Comparison of ENCODE assay signal across 11 cellular contexts in the genomic region with DNA sequence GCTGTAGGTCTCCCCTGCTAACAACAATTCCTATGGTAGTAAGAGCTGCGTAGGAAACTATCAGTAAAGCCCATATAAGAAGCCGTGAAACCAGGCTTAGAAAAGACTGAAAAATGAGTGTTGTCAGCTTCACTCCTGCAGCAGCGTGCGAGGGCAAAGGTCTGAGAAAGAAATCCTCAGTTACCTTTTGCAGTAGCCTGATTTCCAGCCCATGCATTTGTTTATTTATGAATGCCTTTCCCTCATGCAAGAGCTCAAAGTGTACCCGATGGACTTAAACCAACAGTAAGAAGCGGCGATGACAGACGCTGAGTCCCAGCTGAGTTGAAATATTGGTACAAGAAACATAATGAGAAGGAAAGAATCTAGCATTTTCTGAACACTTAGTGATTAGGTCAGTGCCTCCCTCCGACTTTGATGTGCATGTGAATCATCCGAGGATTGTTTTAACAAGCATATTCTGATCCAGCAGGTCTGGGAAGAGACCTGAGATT. TPM values are rescaled to one million over a fixed set of nuclear protein-coding genes. Genes with fewer than 3 reads are reported as not detected.
DNase-seq lines count a peak whose midpoint lies in the region; ATAC-seq, FAIRE-seq and TF ChIP-seq lines count a peak whose summit lies in the region.
"Had no signal": no experiment of that assay in that cellular context is flagged by ENCODE, and none has a peak within 500 bp of the region (broad histone marks: within the 10 kb centered on the region; RNA-seq: fewer than 3 reads in every experiment).

No MANE protein-coding gene starts in this region.

- no peak overlapping the region for H3K4me3 ChIP-seq in right cardiac atrium (ENCODE audit: low read length)
- H3K4me3 ChIP-seq in right atrium auricular region = no peak overlapping the region
- peak overlapping the region; percentile 15 for H3K4me3 ChIP-seq in brain microvascular endothelial cell (ENCODE audit: low read depth, low read length)
- peak overlapping the region; percentile 23 to 51 (median 47); a peak in 4 of 6 replicates for H3K4me3 ChIP-seq in HepG2 (replicated peaks in 1 of 3; ENCODE audit: insufficient read depth in 1 of 3, low read depth in 2 of 3, low read length in 3 of 3)

- peak; percentile 34 to 44 for ATAC-seq in right cardiac atrium
- ATAC-seq in HepG2 = peak; percentile 98
- no peak for ATAC-seq in HG03342 (IDR thresholded peaks at IDR 0.05; ENCODE audit: unreplicated experiment)
- ATAC-seq in HG02642 (IDR thresholded peaks at IDR 0.05; ENCODE audit: poor library complexity, unreplicated experiment) = no peak
- ATAC-seq: activated CD8-positive, alpha-beta T cell treated with anti-CD3 and anti-CD28 coated beads, Interleukin-2, amount 10 ng/mL, durations not matched to agents 7 days and 5 days had no signal

- intact Hi-C loops in right cardiac atrium (cut with DNase I) = no loop called here
- intact Hi-C loops in HepG2 (cut with micrococcal nuclease; ENCODE audit: unreplicated experiment) = loop anchor here (1.0 to 2.0 kb wide), 2 partner anchors 16 to 30 kb away; a partner anchor contains a TSS

- peak overlapping the region; percentile 81 for H3K4me2 ChIP-seq in HepG2 (ENCODE audit: low read depth, low read length)
- H3K4me2 ChIP-seq: KMS-11 had no signal

- DNase-seq in right cardiac atrium = peak in 2 of 3 donors; percentile 23 to 73
- DNase-seq in right atrium auricular region (ENCODE audit: low spot score) = no peak
- DNase-seq in brain microvascular endothelial cell = peak; percentile 27
- DNase-seq in HepG2 (ENCODE audit: low spot score) = peak; percentile 98
- DNase-seq in ecto neural progenitor cell (ENCODE audit: low spot score) = no peak
- no peak for DNase-seq in SHP77 treated with DMSO at 0.1 percent for 48 hours (lab: John Stamatoyannopoulos, UW)
- DNase-seq: activated CD8-positive, alpha-beta T cell treated with anti-CD3 and anti-CD28 coated beads, Interleukin-2, amount 10 ng/mL, durations not matched to agents 7 days and 5 days; mesendoderm had no signal

- H3K27ac ChIP-seq in right cardiac atrium (ENCODE audit: low read length) = no peak overlapping the region
- no peak overlapping the region for H3K27ac ChIP-seq in right atrium auricular region
- no peak overlapping the region for H3K27ac ChIP-seq in brain microvascular endothelial cell
- peak overlapping the region; percentile 89 for H3K27ac ChIP-seq in HepG2 (ENCODE audit: extremely low read length, insufficient read depth, low read length)
- H3K27ac ChIP-seq: KMS-11 had no signal

- in situ Hi-C loops in brain microvascular endothelial cell (cut with HindIII; ENCODE audit: low pct_ligation_motif_present, low sequenced_read_pairs) (no loop called here), HepG2 (cut with HindIII; ENCODE audit: extremely low pct_ligation_motif_present, low pct_unique_long_range_greater_than_20kb) (no loop called here)

- FAIRE-seq in HepG2 (lab: Jason Lieb, UNC) = peak; percentile 97

- H3K4me1 ChIP-seq in right cardiac atrium (ENCODE audit: control insufficient read depth, insufficient read depth, low read length) (no peaks in the 10 kb centered on the region), right atrium auricular region (peaks cover 0 to 7% of the 10 kb centered on the region in 2 donors), HepG2 (ENCODE audit: insufficient read depth, low read length) (peaks cover 76% of the 10 kb centered on the region)

- no peaks in the 10 kb centered on the region for H4K20me1 ChIP-seq in HepG2 (ENCODE audit: insufficient read depth, low read length)

- H3K36me3 ChIP-seq in right atrium auricular region (no peaks in the 10 kb centered on the region), brain microvascular endothelial cell (replicated peaks) (no peaks in the 10 kb centered on the region), HepG2 (replicated peaks in 1 of 2; ENCODE audit: control insufficient read depth in 1 of 2, insufficient read depth in 2 of 2, low read length in 2 of 2) (no peaks in the 10 kb centered on the region)

- TF ChIP-seq CTCF in right atrium auricular region (IDR thresholded peaks at IDR 0.05) (no peak), brain microvascular endothelial cell (IDR thresholded peaks at IDR 0.05; ENCODE audit: low read depth, low read length, missing control alignments) (no peak), HepG2 (CRISPR knock-in tag; IDR thresholded peaks at IDR 0.05) (no peak)

- CTCF ChIA-PET in HepG2 (lab: Yijun Ruan, JAX; ENCODE audit: low intra/inter-chr PET ratio, low total read pairs) = no interaction called here

- H3K79me2 ChIP-seq in HepG2 (ENCODE audit: insufficient read depth, low read length) = no peaks in the 10 kb centered on the region

- H3K9ac ChIP-seq in HepG2 (ENCODE audit: insufficient read depth, low read depth, low read length) = peak overlapping the region; percentile 70
- H3K9ac ChIP-seq: KMS-11 had no signal

- BruUV-seq in HepG2 (replicated peaks; lab: Mats Ljungman, UMichigan) = no TSS peak

- H2AFZ ChIP-seq in HepG2 (ENCODE audit: low read length) = peak overlapping the region; percentile 51

- H3K27me3 ChIP-seq in right cardiac atrium (ENCODE audit: control insufficient read depth, insufficient read depth) = no peaks in the 10 kb centered on the region
- no peaks in the 10 kb centered on the region for H3K27me3 ChIP-seq in right atrium auricular region
- H3K27me3 ChIP-seq in brain microvascular endothelial cell (replicated peaks) = no peaks in the 10 kb centered on the region
- no peaks in the 10 kb centered on the region; a peak in 1 of 5 replicates for H3K27me3 ChIP-seq in HepG2 (ENCODE audit: control insufficient read depth in 1 of 2, insufficient read depth in 2 of 2, low read length in 2 of 2)

- TF ChIP-seq RAD21 in HepG2 (CRISPR knock-in tag; IDR thresholded peaks at IDR 0.05) = no peak

- TF ChIP-seq EP300 in HepG2 (IDR thresholded peaks at IDR 0.05; ENCODE audit: low read depth in 2 of 2, low read length in 2 of 2) = peak; percentile 66 to 78; a peak in 3 of 4 replicates
- peak; percentile 65; the same call in 1 of the 2 replicates for TF ChIP-seq EP300 in HepG2 (CRISPR knock-in tag; IDR thresholded peaks at IDR 0.05; ENCODE audit: borderline replicate concordance)

- POLR2A ChIA-PET in HepG2 (lab: Yijun Ruan, JAX) = interaction anchor here (0.7 to 2.1 kb wide), 10 partner anchors 10 to 103 kb away, joined by 3 to 34 read pairs (median 4); a partner anchor contains a TSS

- H3K9me3 ChIP-seq in right cardiac atrium (ENCODE audit: control insufficient read depth, low read length) (no peaks in the 10 kb centered on the region), right atrium auricular region (no peaks in the 10 kb centered on the region), HepG2 (ENCODE audit: low read length) (no peaks in the 10 kb centered on the region)

- WGBS in right cardiac atrium = 35% methylated on average over 10 of the region's 10 CpGs
- under 1% methylated on average over 10 of the region's 10 CpGs for WGBS in HepG2 (ENCODE audit: low lambda C conversion rate)

- peak in 1 of 2 experiments; percentile 81; a peak in 2 of 4 replicates for TF ChIP-seq POLR2A in HepG2 (IDR thresholded peaks at IDR 0.05; ENCODE audit: insufficient read depth in 1 of 2, low read depth in 2 of 2, low read length in 2 of 2)

RNA-seq across cellular contexts. Expression of a gene that starts 15.0 kb away (rescaled TPM):
- 10 to 100 TPM; 21.6 to 30.0 (median 27.4) TPM for total RNA-seq in right cardiac atrium
- polyA plus RNA-seq in right cardiac atrium = 9.8 TPM
- 10 to 100 TPM; 11.1 to 12.1 TPM for total RNA-seq in right atrium auricular region
- 14.1 and 16.8 TPM in 2 replicates for total RNA-seq in HepG2 (2016; rRNA removed; fragmentation: Illumina TruSeq; extraction: Trizol)
- total RNA-seq in HepG2 (2016; cell fraction: cytosol; rRNA removed; fragmentation: Illumina TruSeq; extraction: Trizol; ENCODE audit: low read depth) = 41.2 and 49.7 TPM in 2 replicates
- total RNA-seq in HepG2 (2016; cell fraction: insoluble cytoplasmic fraction; rRNA removed; fragmentation: Illumina TruSeq; extraction: Trizol) = 15.2 and 16.9 TPM in 2 replicates
- 22.0 and 28.7 TPM in 2 replicates for total RNA-seq in HepG2 (2016; cell fraction: membrane; rRNA removed; fragmentation: Illumina TruSeq; extraction: Trizol)
- 24.8 and 26.2 TPM in 2 replicates for total RNA-seq in HepG2 (2016; cell fraction: nucleus; rRNA removed; fragmentation: Illumina TruSeq; extraction: Trizol)
- polyA plus RNA-seq in HepG2 (2011; rRNA removed) = 17.2 and 21.2 TPM in 2 replicates
- polyA plus RNA-seq in HepG2 (2011; cell fraction: cytosol; rRNA removed) = 3.6 and 4.5 TPM in 2 replicates
- polyA plus RNA-seq in HepG2 (2011; cell fraction: nucleus; rRNA removed) = 41.4 and 49.8 TPM in 2 replicates
- polyA plus RNA-seq in HepG2 (2012) = 10.6 and 14.5 TPM in 2 replicates
- 1.5 and 1.7 TPM in 2 replicates for polyA plus RNA-seq in HepG2 (2016; cell fraction: cytosol; fragmentation: Illumina TruSeq; extraction: Trizol; ENCODE audit: low read depth)
- 14.7 and 14.8 TPM in 2 replicates for polyA plus RNA-seq in HepG2 (2016; cell fraction: insoluble cytoplasmic fraction; fragmentation: Illumina TruSeq; extraction: Trizol; ENCODE audit: low read depth)
- 5.1 and 5.3 TPM in 2 replicates for polyA plus RNA-seq in HepG2 (2016; cell fraction: membrane; fragmentation: Illumina TruSeq; extraction: Trizol; ENCODE audit: low read depth)
- polyA plus RNA-seq in HepG2 (2016; cell fraction: nucleus; fragmentation: Illumina TruSeq; extraction: Trizol; ENCODE audit: insufficient read depth, low read depth) = 57.5 and 59.9 TPM in 2 replicates
- polyA minus RNA-seq in HepG2 (2011; rRNA and poly(A)+ RNA removed; ENCODE audit: low replicate concordance) = 4.6 and 6.5 TPM in 2 replicates
- 7.3 and 10.0 TPM in 2 replicates for polyA minus RNA-seq in HepG2 (2011; cell fraction: cytosol; rRNA and poly(A)+ RNA removed)
- polyA minus RNA-seq in HepG2 (2011; cell fraction: nucleus; rRNA and poly(A)+ RNA removed) = 46.1 and 47.0 TPM in 2 replicates

RNA-seq across cellular contexts. Expression of a gene that starts 29.8 kb away (rescaled TPM):
- total RNA-seq in right cardiac atrium (10 to 100 TPM; 48.8 to 68.2 (median 60.7) TPM), right atrium auricular region (10 to 100 TPM; 24.3 to 32.0 TPM), HepG2 (2016; rRNA removed; fragmentation: Illumina TruSeq; extraction: Trizol) (38.5 and 48.6 TPM in 2 replicates)
- polyA plus RNA-seq in right cardiac atrium (27.3 TPM), HepG2 (2011; rRNA removed) (15.1 and 19.1 TPM in 2 replicates)
- 24.9 and 27.3 TPM in 2 replicates for total RNA-seq in HepG2 (2016; cell fraction: cytosol; rRNA removed; fragmentation: Illumina TruSeq; extraction: Trizol; ENCODE audit: low read depth)
- total RNA-seq in HepG2 (2016; cell fraction: insoluble cytoplasmic fraction; rRNA removed; fragmentation: Illumina TruSeq; extraction: Trizol) = 29.4 and 38.2 TPM in 2 replicates
- total RNA-seq in HepG2 (2016; cell fraction: membrane; rRNA removed; fragmentation: Illumina TruSeq; extraction: Trizol) = 63.4 and 68.1 TPM in 2 replicates
- total RNA-seq in HepG2 (2016; cell fraction: nucleus; rRNA removed; fragmentation: Illumina TruSeq; extraction: Trizol) = 10.7 and 13.6 TPM in 2 replicates
- 7.8 and 10.5 TPM in 2 replicates for polyA plus RNA-seq in HepG2 (2011; cell fraction: cytosol; rRNA removed)
- polyA plus RNA-seq in HepG2 (2011; cell fraction: nucleus; rRNA removed) = 7.1 and 7.5 TPM in 2 replicates
- 13.7 and 24.4 TPM in 2 replicates for polyA plus RNA-seq in HepG2 (2012)
- 46.2 and 46.3 TPM in 2 replicates for polyA plus RNA-seq in HepG2 (2016; cell fraction: cytosol; fragmentation: Illumina TruSeq; extraction: Trizol; ENCODE audit: low read depth)
- 43.4 and 46.4 TPM in 2 replicates for polyA plus RNA-seq in HepG2 (2016; cell fraction: insoluble cytoplasmic fraction; fragmentation: Illumina TruSeq; extraction: Trizol; ENCODE audit: low read depth)
- 55.8 and 75.8 TPM in 2 replicates for polyA plus RNA-seq in HepG2 (2016; cell fraction: membrane; fragmentation: Illumina TruSeq; extraction: Trizol; ENCODE audit: low read depth)
- polyA plus RNA-seq in HepG2 (2016; cell fraction: nucleus; fragmentation: Illumina TruSeq; extraction: Trizol; ENCODE audit: insufficient read depth, low read depth) = 45.5 and 52.2 TPM in 2 replicates
- 17.9 and 34.9 TPM in 2 replicates for polyA minus RNA-seq in HepG2 (2011; rRNA and poly(A)+ RNA removed; ENCODE audit: low replicate concordance)
- 18.2 and 30.0 TPM in 2 replicates for polyA minus RNA-seq in HepG2 (2011; cell fraction: cytosol; rRNA and poly(A)+ RNA removed)
- 15.5 and 16.7 TPM in 2 replicates for polyA minus RNA-seq in HepG2 (2011; cell fraction: nucleus; rRNA and poly(A)+ RNA removed)

Comparison
In these comparisons a context has a peak if more than half of its experiments do, and no peak if none do; other contexts are left out.
1. DNase-seq: peak in right cardiac atrium (2 of 3), brain microvascular endothelial cell (single experiment) and HepG2 (single experiment); none in right atrium auricular region (single experiment), ecto neural progenitor cell (single experiment) and SHP77 treated with DMSO at 0.1 percent for 48 hours (single experiment).
2. ATAC-seq: peak in right cardiac atrium (2 of 2) and HepG2 (single experiment); none in HG03342 (single experiment) and HG02642 (single experiment).
3. H3K4me3 ChIP-seq: peak in brain microvascular endothelial cell (single experiment) and HepG2 (3 of 3); none in right cardiac atrium (single experiment) and right atrium auricular region (0 of 2).